ENCODE assay signal across 11 cellular contexts in the genomic region with DNA sequence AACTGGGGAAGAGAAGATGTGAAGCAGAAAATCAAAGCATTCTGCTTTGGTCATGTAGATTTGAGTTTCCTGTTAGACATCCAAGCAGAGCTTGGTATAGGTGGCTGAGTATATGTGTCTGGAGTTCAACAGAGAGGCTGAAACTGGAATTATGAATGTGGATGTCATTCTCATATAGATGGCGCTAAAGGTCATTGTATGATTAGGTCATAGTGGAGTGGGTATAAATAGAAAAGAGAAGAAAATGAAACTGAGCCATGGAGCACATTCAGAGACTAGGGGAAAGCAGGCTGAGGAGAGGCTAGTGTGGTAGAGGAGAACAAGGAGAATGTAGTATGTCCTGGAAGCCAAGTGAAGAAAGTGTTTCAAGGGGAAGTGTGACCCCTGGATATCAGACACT.
DNase-seq lines count a peak whose midpoint lies in the region; ATAC-seq, FAIRE-seq and TF ChIP-seq lines count a peak whose summit lies in the region.
"Had no signal": no experiment of that assay in that cellular context is flagged by ENCODE, and none has a peak within 500 bp of the region (broad histone marks: within the 10 kb centered on the region; RNA-seq: fewer than 3 reads in every experiment).

No MANE protein-coding gene starts in this region.

- H3K4me1 ChIP-seq in tibial nerve = no peaks in the 10 kb centered on the region
- no peaks in the 10 kb centered on the region for H3K4me1 ChIP-seq in hepatocyte (ENCODE audit: insufficient read depth)

- H3K4me2 ChIP-seq in hepatocyte = no peak overlapping the region

- H3K36me3 ChIP-seq in tibial nerve = no peaks in the 10 kb centered on the region
- no peaks in the 10 kb centered on the region for H3K36me3 ChIP-seq in hepatocyte (replicated peaks; ENCODE audit: insufficient read depth, low read depth)

- ATAC-seq in GM18868 (IDR thresholded peaks at IDR 0.05; ENCODE audit: unreplicated experiment) (peak; percentile 59), HG02885 (IDR thresholded peaks at IDR 0.05; ENCODE audit: poor library complexity, unreplicated experiment) (peak; percentile 74)

- TF ChIP-seq EP300 in tibial nerve (IDR thresholded peaks at IDR 0.05) = no peak

- H3K9me3 ChIP-seq in tibial nerve (no peaks in the 10 kb centered on the region), hepatocyte (ENCODE audit: low read depth) (no peaks in the 10 kb centered on the region)

- peak; percentile 54 for DNase-seq in MV-4-11 (lab: John Stamatoyannopoulos, UW)
- DNase-seq in tibial nerve (ENCODE audit: low spot score in 2 of 2) = no peak
- DNase-seq in AG08396 (ENCODE audit: low spot score) = no peak
- no peak for DNase-seq in urothelium cell line (ENCODE audit: low spot score)
- no peak for DNase-seq in hepatocyte (ENCODE audit: low spot score)
- DNase-seq: activated effector memory CD4-positive, alpha-beta T cell treated with Interleukin-2 at 50 U/mL for 16 hours; head of caudate nucleus; NCI-H526 had no signal

- FAIRE-seq in urothelium cell line (lab: Jason Lieb, UNC) = no peak

- no peak overlapping the region for H2AFZ ChIP-seq in hepatocyte

- H3K79me2 ChIP-seq in hepatocyte = no peaks in the 10 kb centered on the region

- H3K27me3 ChIP-seq in tibial nerve (no peaks in the 10 kb centered on the region), hepatocyte (no peaks in the 10 kb centered on the region)

- TF ChIP-seq POLR2A in tibial nerve (IDR thresholded peaks at IDR 0.05) = no peak

- TF ChIP-seq CTCF in C4-2B (conservative IDR thresholded peaks at IDR 0.05) (peak; percentile 14; the same call in 1 of the 2 replicates), tibial nerve (IDR thresholded peaks at IDR 0.05) (no peak), hepatocyte (IDR thresholded peaks at IDR 0.05; ENCODE audit: poor library complexity) (no peak)

- H3K27ac ChIP-seq in C4-2B (no peak overlapping the region), tibial nerve (no peak overlapping the region), hepatocyte (no peak overlapping the region)

- no peaks in the 10 kb centered on the region for H3K9me2 ChIP-seq in hepatocyte (replicated peaks; ENCODE audit: insufficient read depth)

- no peaks in the 10 kb centered on the region for H4K20me1 ChIP-seq in hepatocyte (ENCODE audit: insufficient read depth, poor library complexity, severe bottlenecking)

- no peak overlapping the region for H3K4me3 ChIP-seq in tibial nerve
- H3K4me3 ChIP-seq in hepatocyte = no peak overlapping the region

- 76 to 81% methylated on average over 1 of the region's 1 CpG for WGBS in tibial nerve, 2 donors
- WGBS in hepatocyte (ENCODE audit: low lambda C conversion rate, missing lambda C conversion rate) = 93% methylated on average over 1 of the region's 1 CpG
